In genomic region chr12:120242971-120243699, GRCh38 we compare ENCODE assay signal across 1 cellular context.
TF ChIP-seq lines count a peak whose summit lies in the region.

No MANE protein-coding gene starts in this region.

TF ChIP-seq in HepG2, 621 proteins besides CTCF, POLR2A, EP300 and RAD21:
- TF ChIP-seq ZNF670 (CRISPR knock-in tag; IDR thresholded peaks at IDR 0.05; ENCODE audit: borderline replicate concordance) = no peak
- peak; percentile 43 for TF ChIP-seq ZNF121 (CRISPR knock-in tag; IDR thresholded peaks at IDR 0.05)
